ENCODE assay signal across 20 cellular contexts in genomic region chr16:491225-491919, GRCh38. TPM values are rescaled to one million over a fixed set of nuclear protein-coding genes. Genes with fewer than 3 reads are reported as not detected.
DNase-seq lines count a peak whose midpoint lies in the region; ATAC-seq and TF ChIP-seq lines count a peak whose summit lies in the region.
"Had no signal": no experiment of that assay in that cellular context is flagged by ENCODE, and none has a peak within 500 bp of the region (broad histone marks: within the 10 kb centered on the region; RNA-seq: fewer than 3 reads in every experiment).

No MANE protein-coding gene starts in this region.

- H3K9me3 ChIP-seq in Karpas-422 (ENCODE audit: low read length) (no peaks in the 10 kb centered on the region), spleen (no peaks in the 10 kb centered on the region)
- H3K9me3 ChIP-seq: psoas muscle, tibial artery had no signal

- 88 to 97% (median 92%) methylated on average over 13 to 18 of the region's 18 CpGs for WGBS in spleen, 5 donors

- H3K4me2 ChIP-seq in Karpas-422 (ENCODE audit: low read depth, low read length, poor library complexity, severe bottlenecking): peak overlapping the region; percentile 61

- no peak for TF ChIP-seq POLR2A in spleen (IDR thresholded peaks at IDR 0.05)

- H3K27me3 Mint-ChIP-seq in WTC11 (ENCODE audit: low read depth) (no peaks in the 10 kb centered on the region), nephron progenitor cell (ENCODE audit: low read depth, poor library complexity) (peaks cover 4% of the 10 kb centered on the region)
- H3K27me3 Mint-ChIP-seq: activated CD4-positive, alpha-beta T cell treated with anti-CD3 and anti-CD28 coated beads for 36 hours; activated naive CD4-positive, alpha-beta T cell treated with anti-CD3 and anti-CD28 coated beads, Interleukin-2, amount 50 U/mL, for 24 hours; effector memory CD8-positive, alpha-beta T cell had no signal

- H3K36me3 ChIP-seq in Karpas-422 (ENCODE audit: insufficient read depth, low read length): no peaks in the 10 kb centered on the region
- H3K36me3 ChIP-seq in spleen: peaks cover 0 to 40% (median 11%) of the 10 kb centered on the region in 6 donors

- H3K4me3 ChIP-seq in GM12864 (ENCODE audit: low read depth, low read length) (peak overlapping the region; percentile 10), Karpas-422 (ENCODE audit: low read length) (peak overlapping the region; percentile 47; the same call in 1 of the 2 replicates), spleen (no peak overlapping the region)
- H3K4me3 ChIP-seq: GM12878, psoas muscle, tibial artery had no signal

- intact Hi-C loops in spleen (cut with DNase I; ENCODE audit: low total_unique reads): no loop called here

- DNase-seq in GM12864 (ENCODE audit: low read depth) (no peak), Karpas-422 (peak; percentile 88), WTC11 (ENCODE audit: low spot score) (no peak), nephron progenitor cell (no peak), MV-4-11 (lab: John Stamatoyannopoulos, UW) (no peak), cortex of kidney (lab: John Stamatoyannopoulos, UW) (no peak), spleen (no peak)
- DNase-seq: activated CD4-positive, alpha-beta T cell treated with anti-CD3 and anti-CD28 coated beads for 36 hours; activated T-cell treated with anti-CD3 and anti-CD28 coated beads, Interleukin-2, amount 50 U/mL, for 72 hours; effector memory CD8-positive, alpha-beta T cell; natural killer cell; psoas muscle; stimulated activated CD4-positive, alpha-beta T cell treated with anti-CD3 and anti-CD28 coated beads, Interleukin-2, amount 100 ng/mL, for 24 hours; stimulated activated naive CD4-positive, alpha-beta T cell treated with Interleukin-2 at 50 U/mL for 16 hours; tibial artery had no signal

- H4K20me1 ChIP-seq in Karpas-422 (ENCODE audit: insufficient read depth, low read depth, low read length): peaks cover 7% of the 10 kb centered on the region; the same call in 1 of the 2 replicates

- H3K27me3 ChIP-seq in Karpas-422 (ENCODE audit: low read length): no peaks in the 10 kb centered on the region
- no peaks in the 10 kb centered on the region for H3K27me3 ChIP-seq in spleen (replicated peaks in 1 of 7)
- H3K27me3 ChIP-seq: tibial artery had no signal

- H3K79me2 ChIP-seq in Karpas-422 (ENCODE audit: low read length): no peaks in the 10 kb centered on the region

- no peak for TF ChIP-seq CTCF in GM12864 (IDR thresholded peaks at IDR 0.05; ENCODE audit: low read depth, low read length, missing control alignments)
- no peak for TF ChIP-seq CTCF in WTC11 (IDR thresholded peaks at IDR 0.05)
- no peak for TF ChIP-seq CTCF in nephron progenitor cell (IDR thresholded peaks at IDR 0.05)
- TF ChIP-seq CTCF in spleen (IDR thresholded peaks at IDR 0.05 in 8 of 11, conservative IDR thresholded peaks at IDR 0.05 in 3 of 11): no peak

- H3K27ac ChIP-seq in Karpas-422 (ENCODE audit: low read length) (peak overlapping the region; percentile 93), spleen (no peak overlapping the region)
- H3K27ac ChIP-seq: psoas muscle, RWPE1, tibial artery had no signal

- H3K9me3 Mint-ChIP-seq in WTC11 (no peaks in the 10 kb centered on the region), nephron progenitor cell (no peaks in the 10 kb centered on the region)
- H3K9me3 Mint-ChIP-seq: activated naive CD4-positive, alpha-beta T cell treated with anti-CD3 and anti-CD28 coated beads, Interleukin-2, amount 50 U/mL, for 24 hours; activated T-cell treated with anti-CD3 and anti-CD28 coated beads, Interleukin-2, amount 50 U/mL, for 72 hours; effector memory CD8-positive, alpha-beta T cell; natural killer cell had no signal

- H3K4me1 Mint-ChIP-seq in WTC11 (peaks cover 12% of the 10 kb centered on the region), nephron progenitor cell (peaks cover 17% of the 10 kb centered on the region)
- H3K4me1 Mint-ChIP-seq: activated CD4-positive, alpha-beta T cell treated with anti-CD3 and anti-CD28 coated beads for 36 hours had no signal

- ATAC-seq in WTC11: peak; percentile 43
- no peak for ATAC-seq in GM19324 (IDR thresholded peaks at IDR 0.05; ENCODE audit: low FRiP score, unreplicated experiment)
- ATAC-seq: activated CD4-positive, alpha-beta T cell treated with anti-CD3 and anti-CD28 coated beads for 36 hours; activated T-cell treated with anti-CD3 and anti-CD28 coated beads, Interleukin-2, amount 50 U/mL, for 72 hours; effector memory CD8-positive, alpha-beta T cell; GM12878; HCT116 had no signal

- CTCF ChIA-PET in WTC11 (lab: Charles Lee): interaction anchor here (0.6 to 3.0 kb wide), 8 partner anchors 9 to 257 kb away, joined by 3 to 11 read pairs (median 4); partner anchors contain the start of genes DECR2 and RAB11FIP3

- H3K4me3 Mint-ChIP-seq in WTC11 (no peak overlapping the region), nephron progenitor cell (no peak overlapping the region)
- H3K4me3 Mint-ChIP-seq: activated CD4-positive, alpha-beta T cell treated with anti-CD3 and anti-CD28 coated beads for 36 hours; activated naive CD4-positive, alpha-beta T cell treated with anti-CD3 and anti-CD28 coated beads, Interleukin-2, amount 50 U/mL, for 24 hours; activated T-cell treated with anti-CD3 and anti-CD28 coated beads, Interleukin-2, amount 50 U/mL, for 72 hours; effector memory CD8-positive, alpha-beta T cell; natural killer cell had no signal

- POLR2A ChIA-PET in WTC11 (lab: Charles Lee): interaction anchor here (0.6 kb wide), 1 partner anchor 91 kb away, joined by 3 read pairs; no protein-coding TSS in a partner anchor

- H3K9ac ChIP-seq in Karpas-422 (ENCODE audit: low read length): peak overlapping the region; percentile 67

- H3K27ac Mint-ChIP-seq in WTC11 (peak overlapping the region; percentile 96), nephron progenitor cell (peak overlapping the region; percentile 97)
- H3K27ac Mint-ChIP-seq: activated CD4-positive, alpha-beta T cell treated with anti-CD3 and anti-CD28 coated beads for 36 hours; activated naive CD4-positive, alpha-beta T cell treated with anti-CD3 and anti-CD28 coated beads, Interleukin-2, amount 50 U/mL, for 24 hours; activated T-cell treated with anti-CD3 and anti-CD28 coated beads, Interleukin-2, amount 50 U/mL, for 72 hours; effector memory CD8-positive, alpha-beta T cell; natural killer cell had no signal

- H3K9me2 ChIP-seq in Karpas-422 (replicated peaks; ENCODE audit: insufficient read depth, low read length): no peaks in the 10 kb centered on the region

- H3K36me3 Mint-ChIP-seq in WTC11 (peaks cover 11% of the 10 kb centered on the region), nephron progenitor cell (ENCODE audit: low read depth) (peaks cover 59% of the 10 kb centered on the region)
- H3K36me3 Mint-ChIP-seq: natural killer cell had no signal

- peaks cover 30% of the 10 kb centered on the region for H3K4me1 ChIP-seq in Karpas-422 (ENCODE audit: low read length)
- H3K4me1 ChIP-seq in spleen: peaks cover 0 to 15% (median 3%) of the 10 kb centered on the region in 6 donors
- H3K4me1 ChIP-seq: psoas muscle, tibial artery had no signal

- no peak overlapping the region for H2AFZ ChIP-seq in Karpas-422 (ENCODE audit: low read length)

TF ChIP-seq in WTC11, 78 proteins besides CTCF, POLR2A, EP300 and RAD21:
- 0 out of 2 replicates have a peak, but pooled peaks have one; percentile 31 for TF ChIP-seq SP1 (CRISPR knock-in tag; conservative IDR thresholded peaks at IDR 0.05)
- TF ChIP-seq ZNF671 (CRISPR knock-in tag; IDR thresholded peaks at IDR 0.05): no peak
- no peak for TF ChIP-seq MXD4 (CRISPR knock-in tag; IDR thresholded peaks at IDR 0.05; ENCODE audit: borderline replicate concordance)

RNA-seq across cellular contexts. Expression of gene CAPN15, which starts 36.1 kb away (rescaled TPM):
- total RNA-seq in Karpas-422 (2014; rRNA removed; shearing (Covaris generic); ENCODE audit: low replicate concordance): 26.7 and 51.3 TPM in 2 replicates
- 89.3 to 110 TPM (median 93.8 TPM) in 3 replicates for total RNA-seq in WTC11 (2021)
- 10 to 100 TPM; 48.1 to 71.7 (median 63.9) TPM for total RNA-seq in spleen
- 10 to 100 TPM; 25.8 to 65.0 (median 36.4) TPM for polyA plus RNA-seq in spleen

Comparison
In these comparisons a context has a peak if more than half of its experiments do, and no peak if none do; other contexts are left out.
1. H3K4me3 ChIP-seq: peak in GM12864 (single experiment) and Karpas-422 (single experiment); none in spleen (0 of 8).